In the genomic region with DNA sequence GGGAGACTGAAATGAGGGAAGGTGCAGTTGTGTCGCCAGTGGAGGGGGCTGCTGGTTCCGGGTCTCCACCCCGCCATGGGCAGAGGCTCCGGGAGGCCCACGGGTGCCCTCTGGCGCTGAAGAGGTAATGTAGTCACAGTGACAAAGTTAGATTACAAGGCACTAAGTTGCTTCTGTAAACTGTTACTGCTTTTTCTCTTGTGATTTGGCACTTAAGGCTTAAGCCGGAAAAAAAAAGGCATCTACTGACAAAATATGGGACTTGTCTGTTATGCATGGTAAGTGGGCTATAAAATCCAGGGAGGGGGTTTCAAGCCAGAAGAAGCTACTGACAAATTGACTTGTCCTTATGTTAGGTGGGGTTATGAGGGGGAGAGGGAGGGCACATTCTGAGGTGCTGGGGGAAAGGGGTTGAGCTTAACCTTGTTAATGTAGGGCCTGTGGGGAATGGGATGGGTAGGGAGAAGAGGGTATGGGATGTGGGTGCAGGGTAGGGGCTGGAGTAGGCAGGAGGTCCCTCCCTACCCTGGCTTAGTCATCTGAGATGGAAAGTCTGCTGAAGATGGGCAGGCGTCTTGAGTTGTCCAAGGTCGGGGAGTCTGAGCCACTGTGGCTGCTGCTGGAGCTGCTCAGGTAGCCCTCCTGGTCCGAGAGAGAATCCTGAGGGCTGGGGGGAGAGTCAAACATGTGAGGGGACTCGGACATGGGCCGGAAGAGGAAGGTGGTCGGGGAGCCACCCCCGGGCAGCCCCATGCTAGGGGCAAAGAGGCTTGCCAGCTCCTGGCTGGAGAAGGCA, we compare ENCODE assay signal across 1 cellular context.
TF ChIP-seq lines count a peak whose summit lies in the region.

No MANE protein-coding gene starts in this region.

TF ChIP-seq in GM12878, 131 proteins besides CTCF, POLR2A, EP300 and RAD21 (continued from another document and continues in another):
- TF ChIP-seq, protein P1, sequence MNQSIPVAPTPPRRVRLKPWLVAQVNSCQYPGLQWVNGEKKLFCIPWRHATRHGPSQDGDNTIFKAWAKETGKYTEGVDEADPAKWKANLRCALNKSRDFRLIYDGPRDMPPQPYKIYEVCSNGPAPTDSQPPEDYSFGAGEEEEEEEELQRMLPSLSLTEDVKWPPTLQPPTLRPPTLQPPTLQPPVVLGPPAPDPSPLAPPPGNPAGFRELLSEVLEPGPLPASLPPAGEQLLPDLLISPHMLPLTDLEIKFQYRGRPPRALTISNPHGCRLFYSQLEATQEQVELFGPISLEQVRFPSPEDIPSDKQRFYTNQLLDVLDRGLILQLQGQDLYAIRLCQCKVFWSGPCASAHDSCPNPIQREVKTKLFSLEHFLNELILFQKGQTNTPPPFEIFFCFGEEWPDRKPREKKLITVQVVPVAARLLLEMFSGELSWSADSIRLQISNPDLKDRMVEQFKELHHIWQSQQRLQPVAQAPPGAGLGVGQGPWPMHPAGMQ (IDR thresholded peaks at IDR 0.05; ENCODE audit: borderline replicate concordance): no peak
- TF ChIP-seq ELK1 (IDR thresholded peaks at IDR 0.05; ENCODE audit: low read depth, low read length): no peak
- 0 out of 2 replicates have a peak, but pooled peaks have one; percentile 77 for TF ChIP-seq YBX1 (IDR thresholded peaks at IDR 0.05)
- TF ChIP-seq NFXL1 (IDR thresholded peaks at IDR 0.05; ENCODE audit: borderline replicate concordance): no peak
- no peak for TF ChIP-seq E4F1 (IDR thresholded peaks at IDR 0.05; ENCODE audit: borderline replicate concordance, partially characterized antibody)
- peak; percentile 34; the same call in 1 of the 2 replicates for TF ChIP-seq SIN3A (IDR thresholded peaks at IDR 0.05; ENCODE audit: low read depth, low read length)
- no peak for TF ChIP-seq HDAC6 (IDR thresholded peaks at IDR 0.05; ENCODE audit: unreplicated experiment)
- 0 out of 2 replicates have a peak, but pooled peaks have one; percentile 11 for TF ChIP-seq MYB (IDR thresholded peaks at IDR 0.05; ENCODE audit: borderline replicate concordance, low read depth, low read length)
- TF ChIP-seq YY1 (IDR thresholded peaks at IDR 0.05; ENCODE audit: low read depth, low read length): peak; percentile 84
- TF ChIP-seq SMC3 (IDR thresholded peaks at IDR 0.05; ENCODE audit: borderline replicate concordance, low read length): peak; percentile 91
- TF ChIP-seq PAX5 (IDR thresholded peaks at IDR 0.05; ENCODE audit: borderline replicate concordance, low read depth, low read length): 0 out of 2 replicates have a peak, but pooled peaks have one; percentile 36
- TF ChIP-seq MLLT1 (IDR thresholded peaks at IDR 0.05): peak; percentile 64
- 0 out of 2 replicates have a peak, but pooled peaks have one; percentile 32 for TF ChIP-seq MXI1 (IDR thresholded peaks at IDR 0.05; ENCODE audit: low read depth, low read length)
- peak; percentile 30 for TF ChIP-seq IKZF1 (conservative IDR thresholded peaks at IDR 0.05)
- TF ChIP-seq, protein P2, sequence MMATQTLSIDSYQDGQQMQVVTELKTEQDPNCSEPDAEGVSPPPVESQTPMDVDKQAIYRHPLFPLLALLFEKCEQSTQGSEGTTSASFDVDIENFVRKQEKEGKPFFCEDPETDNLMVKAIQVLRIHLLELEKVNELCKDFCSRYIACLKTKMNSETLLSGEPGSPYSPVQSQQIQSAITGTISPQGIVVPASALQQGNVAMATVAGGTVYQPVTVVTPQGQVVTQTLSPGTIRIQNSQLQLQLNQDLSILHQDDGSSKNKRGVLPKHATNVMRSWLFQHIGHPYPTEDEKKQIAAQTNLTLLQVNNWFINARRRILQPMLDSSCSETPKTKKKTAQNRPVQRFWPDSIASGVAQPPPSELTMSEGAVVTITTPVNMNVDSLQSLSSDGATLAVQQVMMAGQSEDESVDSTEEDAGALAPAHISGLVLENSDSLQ (IDR thresholded peaks at IDR 0.05): no peak; the same call in 1 of the 2 replicates
- no peak for TF ChIP-seq HSF1 (IDR thresholded peaks at IDR 0.05; ENCODE audit: low read depth, low read length)
- TF ChIP-seq EZH2 (IDR thresholded peaks at IDR 0.05; ENCODE audit: borderline replicate concordance, control insufficient read depth, low read depth, low read length): no peak
- TF ChIP-seq IKZF2 (IDR thresholded peaks at IDR 0.05): peak; percentile 18 to 37; a peak in 1 of 4 replicates
- TF ChIP-seq NFIC (IDR thresholded peaks at IDR 0.05; ENCODE audit: low read depth, low read length): no peak
- peak; percentile 53 for TF ChIP-seq NBN (IDR thresholded peaks at IDR 0.05)
- TF ChIP-seq, protein P3, sequence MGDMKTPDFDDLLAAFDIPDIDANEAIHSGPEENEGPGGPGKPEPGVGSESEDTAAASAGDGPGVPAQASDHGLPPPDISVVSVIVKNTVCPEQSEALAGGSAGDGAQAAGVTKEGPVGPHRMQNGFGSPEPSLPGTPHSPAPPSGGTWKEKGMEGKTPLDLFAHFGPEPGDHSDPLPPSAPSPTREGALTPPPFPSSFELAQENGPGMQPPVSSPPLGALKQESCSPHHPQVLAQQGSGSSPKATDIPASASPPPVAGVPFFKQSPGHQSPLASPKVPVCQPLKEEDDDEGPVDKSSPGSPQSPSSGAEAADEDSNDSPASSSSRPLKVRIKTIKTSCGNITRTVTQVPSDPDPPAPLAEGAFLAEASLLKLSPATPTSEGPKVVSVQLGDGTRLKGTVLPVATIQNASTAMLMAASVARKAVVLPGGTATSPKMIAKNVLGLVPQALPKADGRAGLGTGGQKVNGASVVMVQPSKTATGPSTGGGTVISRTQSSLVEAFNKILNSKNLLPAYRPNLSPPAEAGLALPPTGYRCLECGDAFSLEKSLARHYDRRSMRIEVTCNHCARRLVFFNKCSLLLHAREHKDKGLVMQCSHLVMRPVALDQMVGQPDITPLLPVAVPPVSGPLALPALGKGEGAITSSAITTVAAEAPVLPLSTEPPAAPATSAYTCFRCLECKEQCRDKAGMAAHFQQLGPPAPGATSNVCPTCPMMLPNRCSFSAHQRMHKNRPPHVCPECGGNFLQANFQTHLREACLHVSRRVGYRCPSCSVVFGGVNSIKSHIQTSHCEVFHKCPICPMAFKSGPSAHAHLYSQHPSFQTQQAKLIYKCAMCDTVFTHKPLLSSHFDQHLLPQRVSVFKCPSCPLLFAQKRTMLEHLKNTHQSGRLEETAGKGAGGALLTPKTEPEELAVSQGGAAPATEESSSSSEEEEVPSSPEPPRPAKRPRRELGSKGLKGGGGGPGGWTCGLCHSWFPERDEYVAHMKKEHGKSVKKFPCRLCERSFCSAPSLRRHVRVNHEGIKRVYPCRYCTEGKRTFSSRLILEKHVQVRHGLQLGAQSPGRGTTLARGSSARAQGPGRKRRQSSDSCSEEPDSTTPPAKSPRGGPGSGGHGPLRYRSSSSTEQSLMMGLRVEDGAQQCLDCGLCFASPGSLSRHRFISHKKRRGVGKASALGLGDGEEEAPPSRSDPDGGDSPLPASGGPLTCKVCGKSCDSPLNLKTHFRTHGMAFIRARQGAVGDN (IDR thresholded peaks at IDR 0.05): 0 out of 2 replicates have a peak, but pooled peaks have one; percentile 49
- TF ChIP-seq, protein P4, sequence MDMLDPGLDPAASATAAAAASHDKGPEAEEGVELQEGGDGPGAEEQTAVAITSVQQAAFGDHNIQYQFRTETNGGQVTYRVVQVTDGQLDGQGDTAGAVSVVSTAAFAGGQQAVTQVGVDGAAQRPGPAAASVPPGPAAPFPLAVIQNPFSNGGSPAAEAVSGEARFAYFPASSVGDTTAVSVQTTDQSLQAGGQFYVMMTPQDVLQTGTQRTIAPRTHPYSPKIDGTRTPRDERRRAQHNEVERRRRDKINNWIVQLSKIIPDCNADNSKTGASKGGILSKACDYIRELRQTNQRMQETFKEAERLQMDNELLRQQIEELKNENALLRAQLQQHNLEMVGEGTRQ (IDR thresholded peaks at IDR 0.05; ENCODE audit: borderline replicate concordance, low read depth, low read length): no peak
- TF ChIP-seq SMARCA5 (IDR thresholded peaks at IDR 0.05): peak; percentile 96
- peak; percentile 12 to 65; a peak in 1 of 4 replicates for TF ChIP-seq SRF (IDR thresholded peaks at IDR 0.05; ENCODE audit: low read depth in 2 of 2, low read length in 2 of 2)
- TF ChIP-seq FOS (IDR thresholded peaks at IDR 0.05; ENCODE audit: borderline replicate concordance, extremely low read depth, insufficient read length): no peak
- peak in 1 of 2 experiments; percentile 34; a peak in 1 of 4 replicates for TF ChIP-seq BHLHE40 (IDR thresholded peaks at IDR 0.05; ENCODE audit: borderline replicate concordance in 1 of 2, low read depth in 2 of 2, low read length in 1 of 2)
- TF ChIP-seq ETV6 (conservative IDR thresholded peaks at IDR 0.05 in 1 of 2, IDR thresholded peaks at IDR 0.05 in 1 of 2; ENCODE audit: borderline replicate concordance in 1 of 2, low read depth in 1 of 2): peak in 1 of 2 experiments; percentile 49; a peak in 1 of 4 replicates
- TF ChIP-seq ZNF592 (IDR thresholded peaks at IDR 0.05): peak; percentile 24; the same call in 1 of the 2 replicates
